Comparison of ENCODE assay signal across 8 cellular contexts in genomic region chr20:62143118-62143975, GRCh38. TPM values are rescaled to one million over a fixed set of nuclear protein-coding genes. Genes with fewer than 3 reads are reported as not detected.
DNase-seq lines count a peak whose midpoint lies in the region; ATAC-seq and TF ChIP-seq lines count a peak whose summit lies in the region.

PSMA7 (minus strand) TSS chr20:62143394; CDS start chr20:62143303, 91 bp downstream.
SS18L1 (plus strand) TSS chr20:62143769; CDS start chr20:62143821, 52 bp downstream.

- H3K4me1 Mint-ChIP-seq in chondrocyte (ENCODE audit: low read depth), result peaks cover 47% of the 10 kb centered on the region

- H3K27me3 Mint-ChIP-seq in chondrocyte (ENCODE audit: low read depth), result no peaks in the 10 kb centered on the region

- intact Hi-C loops in left colon (cut with DNase I, micrococcal nuclease), result loop anchor here in 1 of 2 donors (5.0 kb wide), 1 partner anchor 81 kb away; no protein-coding TSS in a partner anchor

- peak within 1 kb of the TSS; percentile 79 for H3K4me3 Mint-ChIP-seq in chondrocyte (ENCODE audit: unreplicated experiment)

- TF ChIP-seq POLR2A in GM18526 (IDR thresholded peaks at IDR 0.05; ENCODE audit: extremely low read depth, insufficient read length), result peak; percentile 86

- DNase-seq in ACHN (peak; percentile 77), NCI-H2196 treated with DMSO at 0.1 percent for 48 hours (lab: John Stamatoyannopoulos, UW; ENCODE audit: unreplicated experiment) (peak; percentile 69), chondrocyte (ENCODE audit: low spot score) (peak; percentile 92), left colon (peak; percentile 74 to 90)
- DNase-seq in activated CD4-positive, CD25-positive, alpha-beta regulatory T cell treated with anti-CD3 and anti-CD28 coated beads, Interleukin-2, amount 50 U/mL, for 72 hours, result peak; percentile 87
- peak; percentile 75 to 84 for DNase-seq in stimulated activated CD4-positive, alpha-beta T cell treated with anti-CD3 and anti-CD28 coated beads, Interleukin-1b, Interleukin-23, amount 100 ng/mL, for 4 hours (ENCODE audit: low read depth in 2 of 2)

- ATAC-seq in HG03060 (IDR thresholded peaks at IDR 0.05; ENCODE audit: low read depth, unreplicated experiment) (peak; percentile 32), left colon (peak; percentile 88)

- H3K36me3 Mint-ChIP-seq in chondrocyte (ENCODE audit: low read depth), result peaks cover 6% of the 10 kb centered on the region

- TF ChIP-seq CTCF in chondrocyte (IDR thresholded peaks at IDR 0.05), result no peak

- no peaks in the 10 kb centered on the region for H3K9me3 Mint-ChIP-seq in chondrocyte (ENCODE audit: low read depth)

- in situ Hi-C loops in ACHN (cut with HindIII; ENCODE audit: low pct_ligation_motif_present, low pct_unique_long_range_greater_than_20kb, low sequenced_read_pairs), result no loop called here

- H3K27ac Mint-ChIP-seq in chondrocyte (ENCODE audit: unreplicated experiment), result peak within 1 kb of the TSS; percentile 93

RNA-seq across cellular contexts. Expression of gene PSMA7, which starts in this region (rescaled TPM):
- 218 to 238 TPM (median 226 TPM) in 3 replicates for total RNA-seq in chondrocyte
- 100 to 1,000 TPM; 148 to 178 TPM for total RNA-seq in left colon

RNA-seq across cellular contexts. Expression of gene SS18L1, which starts in this region (rescaled TPM):
- total RNA-seq in chondrocyte, result 13.3 to 14.8 TPM (median 13.4 TPM) in 3 replicates
- 10 to 100 TPM; 11.3 to 17.2 TPM for total RNA-seq in left colon

Comparison
In these comparisons a context has a peak if more than half of its experiments do, and no peak if none do; other contexts are left out.
1. Peak in every context shown above with its lines: DNase-seq and ATAC-seq.